ENCODE assay signal across 17 cellular contexts in genomic region chr1:58927026-58927721, GRCh38.
DNase-seq lines count a peak whose midpoint lies in the region; ATAC-seq and TF ChIP-seq lines count a peak whose summit lies in the region.
"Had no signal": no experiment of that assay in that cellular context is flagged by ENCODE, and none has a peak within 500 bp of the region (broad histone marks: within the 10 kb centered on the region; RNA-seq: fewer than 3 reads in every experiment).

No MANE protein-coding gene starts in this region.

- H3K79me2 ChIP-seq in MM.1S (ENCODE audit: low read length) = no peaks in the 10 kb centered on the region

- intact Hi-C loops in Caco-2 (cut with micrococcal nuclease; ENCODE audit: unreplicated experiment) = no loop called here
- intact Hi-C loops in lower lobe of right lung (cut with DNase I) = no loop called here

- no peaks in the 10 kb centered on the region for H3K9me2 ChIP-seq in MM.1S (replicated peaks; ENCODE audit: insufficient read depth, low read length)

- DNase-seq in Caco-2 (no peak), MM.1S (peak; percentile 13), RWPE2 (ENCODE audit: low spot score) (no peak), lower lobe of right lung (no peak), T-helper 2 cell (no peak), NCI-H69 (lab: John Stamatoyannopoulos, UW) (no peak), UCSD-AML1 (lab: John Stamatoyannopoulos, UW; ENCODE audit: unreplicated experiment) (no peak)
- DNase-seq: activated CD8-positive, alpha-beta memory T cell treated with anti-CD3 and anti-CD28 coated beads for 24 hours; GDM1; hypothalamus; left ventricle myocardium inferior; naive thymus-derived CD8-positive, alpha-beta T cell; NCI-H526; stimulated activated CD4-positive, alpha-beta T cell treated with anti-CD3 and anti-CD28 coated beads, Interleukin-4, amount 100 ng/mL, for 1 hour had no signal

- H3K4me3 ChIP-seq in Caco-2 (ENCODE audit: low read depth, low read length) (no peak overlapping the region), MM.1S (ENCODE audit: low read length) (no peak overlapping the region), RWPE2 (ENCODE audit: severe bottlenecking) (no peak overlapping the region), lower lobe of right lung (no peak overlapping the region)
- H3K4me3 ChIP-seq: BLaER1 treated with 17β-estradiol and CSF1 and Interleukin-3, amounts not matched to agents 10 nM and 100 nM; left ventricle myocardium inferior had no signal

- no peaks in the 10 kb centered on the region for H4K20me1 ChIP-seq in MM.1S (ENCODE audit: insufficient read depth, low read length)
- H4K20me1 ChIP-seq: BLaER1 treated with 17β-estradiol and CSF1 and Interleukin-3, amounts not matched to agents 10 nM and 100 nM had no signal

- H3K27ac Mint-ChIP-seq in Caco-2 (ENCODE audit: unreplicated experiment) = peak overlapping the region; percentile 60

- H3K36me3 ChIP-seq in Caco-2 (ENCODE audit: control insufficient read depth, insufficient read depth, low read length) (no peaks in the 10 kb centered on the region), MM.1S (replicated peaks; ENCODE audit: insufficient read depth, low read length) (no peaks in the 10 kb centered on the region), RWPE2 (ENCODE audit: low read depth) (no peaks in the 10 kb centered on the region), lower lobe of right lung (no peaks in the 10 kb centered on the region)
- H3K36me3 ChIP-seq: BLaER1 treated with 17β-estradiol and CSF1 and Interleukin-3, amounts not matched to agents 10 nM and 100 nM; left ventricle myocardium inferior had no signal

- peak overlapping the region; percentile 30; the same call in 1 of the 2 replicates for H3K4me2 ChIP-seq in MM.1S (ENCODE audit: low read depth, low read length)

- ATAC-seq in RWPE2 (ENCODE audit: low read depth) (no peak), lower lobe of right lung (peak; percentile 76 to 82), HG03565 (IDR thresholded peaks at IDR 0.05; ENCODE audit: unreplicated experiment) (no peak)
- ATAC-seq: naive thymus-derived CD8-positive, alpha-beta T cell had no signal

- no peaks in the 10 kb centered on the region for H3K9me3 ChIP-seq in Caco-2
- H3K9me3 ChIP-seq in MM.1S (replicated peaks; ENCODE audit: insufficient read depth, low read length) = no peaks in the 10 kb centered on the region
- no peaks in the 10 kb centered on the region for H3K9me3 ChIP-seq in RWPE2 (ENCODE audit: severe bottlenecking)
- no peaks in the 10 kb centered on the region for H3K9me3 ChIP-seq in lower lobe of right lung
- H3K9me3 ChIP-seq: BLaER1 treated with 17β-estradiol and CSF1 and Interleukin-3, amounts not matched to agents 10 nM and 100 nM; left ventricle myocardium inferior had no signal

- H3K4me1 ChIP-seq in Caco-2 = peaks cover 37% of the 10 kb centered on the region
- peaks cover 27% of the 10 kb centered on the region for H3K4me1 ChIP-seq in MM.1S (ENCODE audit: low read length)
- peaks cover 58% of the 10 kb centered on the region for H3K4me1 ChIP-seq in RWPE2 (ENCODE audit: insufficient read depth, poor library complexity, severe bottlenecking)
- peaks cover 27% of the 10 kb centered on the region for H3K4me1 ChIP-seq in lower lobe of right lung

- CTCF ChIA-PET in Caco-2 (lab: Charles Lee) = no interaction called here

- H3K27ac ChIP-seq in MM.1S (ENCODE audit: low read length) (no peak overlapping the region), RWPE2 (ENCODE audit: poor library complexity, severe bottlenecking) (peak overlapping the region; percentile 98), lower lobe of right lung (peak overlapping the region; percentile 32)
- H3K27ac ChIP-seq: BLaER1 treated with 17β-estradiol and CSF1 and Interleukin-3, amounts not matched to agents 10 nM and 100 nM; left ventricle myocardium inferior; VCaP had no signal

- H2AFZ ChIP-seq in MM.1S (ENCODE audit: low read length) = no peak overlapping the region

- H3K4me3 Mint-ChIP-seq in Caco-2 (ENCODE audit: unreplicated experiment) = no peak overlapping the region
- H3K4me3 Mint-ChIP-seq: naive thymus-derived CD8-positive, alpha-beta T cell had no signal

- BruUV-seq in Caco-2 (replicated peaks; lab: Mats Ljungman, UMichigan) = no TSS peak

- no peak for TF ChIP-seq CTCF in Caco-2 (IDR thresholded peaks at IDR 0.05; ENCODE audit: insufficient read depth in 1 of 2, low read depth in 1 of 2, low read length in 1 of 2, severe bottlenecking in 1 of 2, unreplicated experiment in 1 of 2)
- TF ChIP-seq CTCF in MM.1S (IDR thresholded peaks at IDR 0.05; ENCODE audit: low read length) = no peak
- TF ChIP-seq CTCF in RWPE2 (IDR thresholded peaks at IDR 0.05; ENCODE audit: poor library complexity, severe bottlenecking) = no peak
- no peak for TF ChIP-seq CTCF in lower lobe of right lung (IDR thresholded peaks at IDR 0.05)

- H3K9ac ChIP-seq in MM.1S (ENCODE audit: low read length) = no peak overlapping the region
- H3K9ac ChIP-seq: BLaER1 treated with 17β-estradiol and CSF1 and Interleukin-3, amounts not matched to agents 10 nM and 100 nM had no signal

- H3K36me3 Mint-ChIP-seq in Caco-2 (ENCODE audit: insufficient read depth, unreplicated experiment) = no peaks in the 10 kb centered on the region
- H3K36me3 Mint-ChIP-seq: naive thymus-derived CD8-positive, alpha-beta T cell had no signal

- H3F3A ChIP-seq in MM.1S (ENCODE audit: insufficient read depth, low read length) = peaks cover 5% of the 10 kb centered on the region; the same call in 1 of the 2 replicates

- peaks cover 9% of the 10 kb centered on the region for H3K9me3 Mint-ChIP-seq in Caco-2 (ENCODE audit: unreplicated experiment)
- H3K9me3 Mint-ChIP-seq: naive thymus-derived CD8-positive, alpha-beta T cell had no signal

- H3K27me3 Mint-ChIP-seq in Caco-2 (ENCODE audit: insufficient read depth, unreplicated experiment) = no peaks in the 10 kb centered on the region

- peaks cover 35% of the 10 kb centered on the region for H3K4me1 Mint-ChIP-seq in Caco-2 (ENCODE audit: low read depth, unreplicated experiment)

- no peaks in the 10 kb centered on the region for H3K27me3 ChIP-seq in Caco-2 (replicated peaks; ENCODE audit: control insufficient read depth, insufficient read depth, low read length)
- no peaks in the 10 kb centered on the region for H3K27me3 ChIP-seq in MM.1S (replicated peaks; ENCODE audit: insufficient read depth, low read length)
- no peaks in the 10 kb centered on the region for H3K27me3 ChIP-seq in RWPE2 (ENCODE audit: insufficient read depth, poor library complexity, severe bottlenecking)
- no peaks in the 10 kb centered on the region for H3K27me3 ChIP-seq in lower lobe of right lung (ENCODE audit: low read depth)
- H3K27me3 ChIP-seq: BLaER1 treated with 17β-estradiol and CSF1 and Interleukin-3, amounts not matched to agents 10 nM and 100 nM had no signal

- POLR2A ChIA-PET in Caco-2 (lab: Charles Lee) = no interaction called here

Comparison
In these comparisons a context has a peak if more than half of its experiments do, and no peak if none do; other contexts are left out.
1. ATAC-seq: peak in lower lobe of right lung (2 of 2); none in RWPE2 (single experiment) and HG03565 (single experiment).